ENCODE assay signal across 1 cellular context in genomic region chr2:36389081-36389480, GRCh38.
TF ChIP-seq lines count a peak whose summit lies in the region.

No MANE protein-coding gene starts in this region.

TF ChIP-seq in GM23338, 12 proteins besides CTCF, POLR2A, EP300 and RAD21 (continued from another document):
- TF ChIP-seq ZNF462 (CRISPR knock-in tag; IDR thresholded peaks at IDR 0.05): no peak
- TF ChIP-seq EZH2phosphoT487 (IDR thresholded peaks at IDR 0.05; ENCODE audit: unreplicated experiment): no peak
- TF ChIP-seq CREB1 (CRISPR knock-in tag; IDR thresholded peaks at IDR 0.05; ENCODE audit: low read depth): no peak
- no peak for TF ChIP-seq NANOG (IDR thresholded peaks at IDR 0.05; ENCODE audit: borderline replicate concordance)
